9 cellular contexts compared by ENCODE assay signal in the genomic region with DNA sequence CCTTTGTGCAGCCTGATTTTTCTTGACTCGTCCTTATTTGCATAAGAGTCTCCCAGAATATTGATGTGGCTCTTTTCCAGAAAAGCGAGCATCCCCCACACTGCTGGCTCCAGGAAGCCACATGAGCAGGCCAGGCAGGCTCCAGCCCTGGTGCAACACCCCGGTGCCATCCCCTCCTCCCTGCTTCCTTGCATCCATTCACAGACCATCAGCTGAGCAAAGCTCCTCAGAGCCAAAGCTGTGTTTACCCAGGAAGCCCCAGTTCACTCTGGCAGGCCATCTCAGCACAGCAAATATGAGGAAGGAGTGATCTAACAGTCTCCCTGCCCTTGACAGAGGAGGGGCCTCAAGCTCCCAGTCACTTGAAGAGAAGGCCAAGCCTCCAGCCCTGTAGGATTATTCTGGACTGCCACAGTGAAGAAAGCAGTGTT. TPM values are rescaled to one million over a fixed set of nuclear protein-coding genes. Genes with fewer than 3 reads are reported as not detected.
DNase-seq lines count a peak whose midpoint lies in the region; ATAC-seq, FAIRE-seq and TF ChIP-seq lines count a peak whose summit lies in the region.
"Had no signal": no experiment of that assay in that cellular context is flagged by ENCODE, and none has a peak within 500 bp of the region (broad histone marks: within the 10 kb centered on the region; RNA-seq: fewer than 3 reads in every experiment).

No MANE protein-coding gene starts in this region.

- peak overlapping the region; percentile 42 for H3K27ac ChIP-seq in left ventricle myocardium inferior (replicated peaks)
- H3K27ac ChIP-seq: tibial artery had no signal

- intact Hi-C loops in left ventricle myocardium inferior (cut with micrococcal nuclease) (no loop called here), sciatic nerve (cut with DNase I) (no loop called here)
- intact Hi-C loops in activated CD4-positive, alpha-beta T cell treated with anti-CD3 and anti-CD28 coated beads for 36 hours (cut with DNase I, micrococcal nuclease), result no loop called here

- TF ChIP-seq CTCF in left ventricle myocardium inferior (IDR thresholded peaks at IDR 0.05; ENCODE audit: borderline replicate concordance), result no peak

- H3K9me3 ChIP-seq in left ventricle myocardium inferior (replicated peaks), result no peaks in the 10 kb centered on the region
- H3K9me3 ChIP-seq: tibial artery had no signal

- peaks cover 39% of the 10 kb centered on the region for H3K36me3 Mint-ChIP-seq in activated T-helper 17 cell treated with anti-CD3 and anti-CD28 coated beads, Interleukin-2, amount 50 U/mL, for 72 hours (ENCODE audit: low read depth)
- H3K36me3 Mint-ChIP-seq in activated CD4-positive, alpha-beta T cell treated with anti-CD3 and anti-CD28 coated beads for 36 hours (ENCODE audit: low read depth), result peaks cover 5% of the 10 kb centered on the region

- H3K4me1 Mint-ChIP-seq in activated T-helper 17 cell treated with anti-CD3 and anti-CD28 coated beads, Interleukin-2, amount 50 U/mL, for 72 hours, result peaks cover 13% of the 10 kb centered on the region
- no peaks in the 10 kb centered on the region for H3K4me1 Mint-ChIP-seq in activated CD4-positive, alpha-beta T cell treated with anti-CD3 and anti-CD28 coated beads for 36 hours

- H3K4me1 ChIP-seq in left ventricle myocardium inferior, result no peaks in the 10 kb centered on the region

- peak overlapping the region; percentile 31 for H3K27ac Mint-ChIP-seq in activated T-helper 17 cell treated with anti-CD3 and anti-CD28 coated beads, Interleukin-2, amount 50 U/mL, for 72 hours
- H3K27ac Mint-ChIP-seq in activated CD4-positive, alpha-beta T cell treated with anti-CD3 and anti-CD28 coated beads for 36 hours, result no peak overlapping the region

- FAIRE-seq in H54 (lab: Jason Lieb, UNC), result no peak

- no peak overlapping the region for H3K4me3 Mint-ChIP-seq in activated T-helper 17 cell treated with anti-CD3 and anti-CD28 coated beads, Interleukin-2, amount 50 U/mL, for 72 hours
- H3K4me3 Mint-ChIP-seq in activated CD4-positive, alpha-beta T cell treated with anti-CD3 and anti-CD28 coated beads for 36 hours, result no peak overlapping the region

- no peaks in the 10 kb centered on the region for H3K9me3 Mint-ChIP-seq in activated T-helper 17 cell treated with anti-CD3 and anti-CD28 coated beads, Interleukin-2, amount 50 U/mL, for 72 hours
- no peaks in the 10 kb centered on the region for H3K9me3 Mint-ChIP-seq in activated CD4-positive, alpha-beta T cell treated with anti-CD3 and anti-CD28 coated beads for 36 hours (ENCODE audit: low read depth)

- DNase-seq in H4 (ENCODE audit: low spot score), result peak; percentile 62
- DNase-seq in left ventricle myocardium inferior, result peak; percentile 20
- DNase-seq in sciatic nerve (ENCODE audit: low spot score), result no peak
- DNase-seq in activated CD4-positive, alpha-beta T cell treated with anti-CD3 and anti-CD28 coated beads for 36 hours, result no peak
- no peak for DNase-seq in H54 (ENCODE audit: insufficient read length, low spot score)
- no peak for DNase-seq in stimulated activated naive CD4-positive, alpha-beta T cell (lab: John Stamatoyannopoulos, UW)

- no peak overlapping the region for H3K4me3 ChIP-seq in left ventricle myocardium inferior
- H3K4me3 ChIP-seq: tibial artery had no signal

- no peak for ATAC-seq in activated T-helper 17 cell treated with anti-CD3 and anti-CD28 coated beads, Interleukin-2, amount 50 U/mL, for 72 hours (replicated peaks)
- ATAC-seq in sciatic nerve (peak; percentile 86), GM21619 (IDR thresholded peaks at IDR 0.05; ENCODE audit: unreplicated experiment) (no peak)
- no peak for ATAC-seq in activated CD4-positive, alpha-beta T cell treated with anti-CD3 and anti-CD28 coated beads for 36 hours

- no peaks in the 10 kb centered on the region for H3K36me3 ChIP-seq in left ventricle myocardium inferior
- H3K36me3 ChIP-seq: tibial artery had no signal

- POLR2A ChIA-PET in activated CD4-positive, alpha-beta T cell treated with anti-CD3 and anti-CD28 coated beads for 36 hours (lab: Charles Lee), result no interaction called here

- no peak for TF ChIP-seq POLR2A in H54 (IDR thresholded peaks at IDR 0.05; ENCODE audit: low read depth, low read length)

- H3K27me3 ChIP-seq in left ventricle myocardium inferior (ENCODE audit: low read depth), result peaks cover 25% of the 10 kb centered on the region
- H3K27me3 ChIP-seq: tibial artery had no signal

- CTCF ChIA-PET in activated CD4-positive, alpha-beta T cell treated with anti-CD3 and anti-CD28 coated beads for 36 hours (lab: Charles Lee), result interaction anchor here (0.9 kb wide), 1 partner anchor 13 kb away, joined by 5 read pairs; no protein-coding TSS in a partner anchor

- H3K27me3 Mint-ChIP-seq in activated T-helper 17 cell treated with anti-CD3 and anti-CD28 coated beads, Interleukin-2, amount 50 U/mL, for 72 hours, result no peaks in the 10 kb centered on the region
- H3K27me3 Mint-ChIP-seq in activated CD4-positive, alpha-beta T cell treated with anti-CD3 and anti-CD28 coated beads for 36 hours, result no peaks in the 10 kb centered on the region

RNA-seq across cellular contexts. Expression of gene INSYN2B, which starts 34.4 kb away (rescaled TPM):
- 0.39 and 3.1 TPM in 2 replicates for total RNA-seq in H4 (2014; rRNA removed; shearing (Covaris generic))
- total RNA-seq in activated T-helper 17 cell treated with anti-CD3 and anti-CD28 coated beads, Interleukin-2, amount 50 U/mL, for 72 hours, result not detected
- total RNA-seq in left ventricle myocardium inferior, result 0.08 TPM
- 0.27 TPM for total RNA-seq in sciatic nerve
- total RNA-seq in activated CD4-positive, alpha-beta T cell treated with anti-CD3 and anti-CD28 coated beads for 36 hours, result not detected

Comparison
In these comparisons a context has a peak if more than half of its experiments do, and no peak if none do; other contexts are left out.
1. DNase-seq: peak in H4 (single experiment) and left ventricle myocardium inferior (single experiment); none in sciatic nerve (single experiment), activated CD4-positive, alpha-beta T cell treated with anti-CD3 and anti-CD28 coated beads for 36 hours (single experiment), H54 (single experiment) and stimulated activated naive CD4-positive, alpha-beta T cell (0 of 6).